In genomic region chr3:128457918-128458317, GRCh38 we compare ENCODE assay signal across 25 cellular contexts. TPM values are rescaled to one million over a fixed set of nuclear protein-coding genes. Genes with fewer than 3 reads are reported as not detected.
"Had no signal": no experiment of that assay in that cellular context is flagged by ENCODE, and none has a peak within 500 bp of the region (broad histone marks: within the 10 kb centered on the region; RNA-seq: fewer than 3 reads in every experiment).

No MANE protein-coding gene starts in this region.

- H3K27ac ChIP-seq: breast epithelium, SK-N-MC, VCaP had no signal

- H3K4me3 Mint-ChIP-seq: activated CD4-positive, alpha-beta memory T cell treated with anti-CD3 and anti-CD28 coated beads, Interleukin-2, amount 10 ng/mL, durations not matched to agents 7 days and 5 days; activated CD4-positive, alpha-beta T cell treated with anti-CD3 and anti-CD28 coated beads for 36 hours; activated naive CD8-positive, alpha-beta T cell treated with anti-CD3 and anti-CD28 coated beads, Interleukin-2, amount 10 ng/mL, durations not matched to agents 7 days and 5 days; T-cell had no signal

- H3K4me3 ChIP-seq: adrenal gland, breast epithelium, K562, SK-N-MC had no signal

- H3K36me3 ChIP-seq: adrenal gland, breast epithelium had no signal

- H3K4me1 Mint-ChIP-seq: activated CD4-positive, alpha-beta memory T cell treated with anti-CD3 and anti-CD28 coated beads, Interleukin-2, amount 10 ng/mL, durations not matched to agents 7 days and 5 days; activated CD4-positive, alpha-beta T cell treated with anti-CD3 and anti-CD28 coated beads for 36 hours had no signal

- H3K27ac Mint-ChIP-seq: activated CD4-positive, alpha-beta memory T cell treated with anti-CD3 and anti-CD28 coated beads, Interleukin-2, amount 10 ng/mL, durations not matched to agents 7 days and 5 days; activated CD4-positive, alpha-beta T cell treated with anti-CD3 and anti-CD28 coated beads for 36 hours; activated naive CD8-positive, alpha-beta T cell treated with anti-CD3 and anti-CD28 coated beads, Interleukin-2, amount 10 ng/mL, durations not matched to agents 7 days and 5 days; T-cell had no signal

- FAIRE-seq: K562, RCC 7860 had no signal

- DNase-seq: activated CD4-positive, alpha-beta memory T cell treated with anti-CD3 and anti-CD28 coated beads, Interleukin-2, amount 10 ng/mL, durations not matched to agents 7 days and 5 days; activated CD4-positive, alpha-beta T cell treated with anti-CD3 and anti-CD28 coated beads for 36 hours; activated CD4-positive, alpha-beta T cell treated with anti-CD3 and anti-CD28 coated beads, Interleukin-2, amount 50 U/mL, for 1 hour; activated CD4-positive, CD25-positive, alpha-beta regulatory T cell; activated naive CD4-positive, alpha-beta T cell treated with anti-CD3 and anti-CD28 coated beads, Interleukin-2, amount 50 U/mL, for 16 hours; activated naive CD8-positive, alpha-beta T cell treated with anti-CD3 and anti-CD28 coated beads, Interleukin-2, amount 10 ng/mL, durations not matched to agents 7 days and 5 days; adrenal gland; anterior cingulate cortex; caudate nucleus; Karpas-422; MM.1S; NCI-H1105; NCI-H1436; NCI-H1694 treated with DMSO at 0.1 percent for 48 hours; NCI-H2029 treated with DMSO at 0.1 percent for 48 hours; NCI-H510A treated with DMSO at 0.1 percent for 48 hours; SIG-M5; T-cell; T-helper 2 cell had no signal

- H3K36me3 Mint-ChIP-seq: activated naive CD8-positive, alpha-beta T cell treated with anti-CD3 and anti-CD28 coated beads, Interleukin-2, amount 10 ng/mL, durations not matched to agents 7 days and 5 days; T-cell had no signal

- ATAC-seq: activated CD4-positive, alpha-beta T cell treated with anti-CD3 and anti-CD28 coated beads for 36 hours; T-cell had no signal

- H3K9me3 ChIP-seq: adrenal gland, breast epithelium had no signal

- H3K9me3 Mint-ChIP-seq: activated CD4-positive, alpha-beta memory T cell treated with anti-CD3 and anti-CD28 coated beads, Interleukin-2, amount 10 ng/mL, durations not matched to agents 7 days and 5 days; activated naive CD8-positive, alpha-beta T cell treated with anti-CD3 and anti-CD28 coated beads, Interleukin-2, amount 10 ng/mL, durations not matched to agents 7 days and 5 days; T-cell had no signal

- H3K27me3 ChIP-seq: breast epithelium had no signal

- H3K4me1 ChIP-seq: adrenal gland, breast epithelium had no signal

RNA-seq across cellular contexts. Expression of gene DNAJB8, which starts 8.8 kb away (rescaled TPM):
- total RNA-seq: activated CD4-positive, alpha-beta memory T cell treated with anti-CD3 and anti-CD28 coated beads, Interleukin-2, amount 10 ng/mL, durations not matched to agents 7 days and 5 days; activated CD4-positive, alpha-beta T cell treated with anti-CD3 and anti-CD28 coated beads for 36 hours; activated CD8-positive, alpha-beta memory T cell treated with anti-CD3 and anti-CD28 coated beads for 36 hours; activated naive CD8-positive, alpha-beta T cell treated with anti-CD3 and anti-CD28 coated beads, Interleukin-2, amount 10 ng/mL, durations not matched to agents 7 days and 5 days; adrenal gland; breast epithelium; K562; T-cell had no signal
- polyA plus RNA-seq: adrenal gland, K562 had no signal

RNA-seq across cellular contexts. Expression of gene GATA2, which starts 35.1 kb away (rescaled TPM):
- total RNA-seq: activated naive CD8-positive, alpha-beta T cell treated with anti-CD3 and anti-CD28 coated beads, Interleukin-2, amount 10 ng/mL, durations not matched to agents 7 days and 5 days had no signal
